ENCODE assay signal across 9 cellular contexts in the genomic region with DNA sequence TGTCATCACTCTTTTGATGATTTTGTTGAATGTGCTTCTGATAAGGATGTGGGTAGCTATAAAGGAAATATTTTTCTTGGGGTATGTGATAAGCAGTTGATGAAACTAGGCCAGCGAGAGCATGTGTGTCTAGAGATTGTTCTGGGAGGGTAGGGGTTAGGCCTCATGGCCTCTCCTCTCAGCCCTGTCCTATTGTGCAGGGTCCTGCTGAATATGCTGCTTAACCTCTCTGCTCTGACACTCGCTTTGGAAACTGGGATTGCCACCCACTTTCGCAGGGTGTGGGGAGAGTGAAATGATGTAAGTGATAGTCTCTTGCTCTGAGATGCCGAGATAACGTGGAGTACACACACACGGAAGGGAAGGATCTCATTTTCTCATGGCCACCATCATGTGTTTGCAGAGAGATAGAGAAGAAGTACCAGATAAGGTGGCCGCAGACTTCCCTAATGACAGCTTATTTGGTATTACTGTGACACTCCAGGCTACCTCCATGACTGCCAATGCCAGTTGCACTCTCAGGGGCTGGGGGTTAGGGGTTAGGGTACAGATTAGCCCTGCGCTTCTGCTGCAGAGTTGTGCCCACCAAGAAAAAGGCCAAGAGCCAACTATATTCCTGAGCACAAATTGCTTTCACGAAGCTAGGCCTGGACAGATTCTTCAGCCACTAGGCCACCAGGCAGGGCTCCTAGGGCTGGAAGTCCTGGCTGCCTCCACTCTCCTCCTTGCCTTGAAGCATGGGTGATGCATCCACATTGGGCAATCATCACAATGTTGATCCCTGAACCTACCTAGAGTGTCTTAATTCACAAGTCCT. TPM values are rescaled to one million over a fixed set of nuclear protein-coding genes. Genes with fewer than 3 reads are reported as not detected.
DNase-seq lines count a peak whose midpoint lies in the region; ATAC-seq, FAIRE-seq and TF ChIP-seq lines count a peak whose summit lies in the region.
"Had no signal": no experiment of that assay in that cellular context is flagged by ENCODE, and none has a peak within 500 bp of the region (broad histone marks: within the 10 kb centered on the region; RNA-seq: fewer than 3 reads in every experiment).

No MANE protein-coding gene starts in this region.

- FAIRE-seq in kidney (lab: Jason Lieb, UNC) = no peak

- TF ChIP-seq CTCF in MCF 10A (IDR thresholded peaks at IDR 0.05; ENCODE audit: unreplicated experiment) = no peak
- no peak for TF ChIP-seq CTCF in breast epithelium (IDR thresholded peaks at IDR 0.05)
- no peak for TF ChIP-seq CTCF in progenitor cell of endocrine pancreas (IDR thresholded peaks at IDR 0.05; ENCODE audit: unreplicated experiment)
- TF ChIP-seq CTCF in kidney (IDR thresholded peaks at IDR 0.05; ENCODE audit: borderline replicate concordance, extremely low read depth, insufficient read depth) = no peak

- H3K36me3 Mint-ChIP-seq in MCF 10A (ENCODE audit: insufficient read depth, unreplicated experiment) (peaks cover 10% of the 10 kb centered on the region), memory B cell (peaks cover 12% of the 10 kb centered on the region), progenitor cell of endocrine pancreas (ENCODE audit: insufficient read depth) (no peaks in the 10 kb centered on the region)

- H3K36me3 ChIP-seq in breast epithelium (no peaks in the 10 kb centered on the region), kidney (ENCODE audit: control insufficient read depth in 1 of 2, insufficient read depth in 2 of 2, low read length in 2 of 2) (no peaks in the 10 kb centered on the region)

- H3K4me1 ChIP-seq in breast epithelium (peaks cover 0 to 3% of the 10 kb centered on the region in 2 donors), kidney (ENCODE audit: control insufficient read depth in 1 of 2, insufficient read depth in 1 of 2, low read depth in 1 of 2, low read length in 2 of 2) (peaks cover 0 to 4% of the 10 kb centered on the region in 2 donors)

- no peak for TF ChIP-seq POLR2A in breast epithelium (IDR thresholded peaks at IDR 0.05)

- H3K4me1 Mint-ChIP-seq in MCF 10A (ENCODE audit: insufficient read depth, unreplicated experiment) (peaks cover 60% of the 10 kb centered on the region), memory B cell (peaks cover 69% of the 10 kb centered on the region), progenitor cell of endocrine pancreas (ENCODE audit: low read depth) (peaks cover 3% of the 10 kb centered on the region)

- no TSS peak for BruUV-seq in MCF 10A (replicated peaks; lab: Mats Ljungman, UMichigan)

- no peaks in the 10 kb centered on the region for H3K9me3 Mint-ChIP-seq in MCF 10A (ENCODE audit: unreplicated experiment)
- H3K9me3 Mint-ChIP-seq in memory B cell = no peaks in the 10 kb centered on the region
- no peaks in the 10 kb centered on the region for H3K9me3 Mint-ChIP-seq in progenitor cell of endocrine pancreas (ENCODE audit: low read depth)

- H3K27me3 ChIP-seq in breast epithelium = no peaks in the 10 kb centered on the region

- H3K27ac Mint-ChIP-seq in MCF 10A (ENCODE audit: low read depth, unreplicated experiment) (no peak overlapping the region), memory B cell (peak overlapping the region; percentile 93), progenitor cell of endocrine pancreas (no peak overlapping the region)

- no peak overlapping the region for H3K4me3 ChIP-seq in breast epithelium
- no peak overlapping the region for H3K4me3 ChIP-seq in kidney (ENCODE audit: low read length in 2 of 2)

- H3K9me3 ChIP-seq in breast epithelium (no peaks in the 10 kb centered on the region), kidney (ENCODE audit: control insufficient read depth in 1 of 2, low read length in 2 of 2) (no peaks in the 10 kb centered on the region)

- CTCF ChIA-PET in MCF 10A (lab: Yijun Ruan, JAX) = interaction anchor here (0.5 to 13.7 kb wide), 8 partner anchors 12 to 343 kb away, joined by 3 to 253 read pairs (median 4); a partner anchor contains a TSS

- H3K9ac ChIP-seq in kidney (ENCODE audit: low read length in 2 of 2) = no peak overlapping the region

- intact Hi-C loops in MCF 10A (cut with micrococcal nuclease) (loop anchor here (10.0 kb wide), 1 partner anchor 146 kb away; no protein-coding TSS in a partner anchor), breast epithelium (cut with DNase I; ENCODE audit: low total_unique reads) (no loop called here), kidney (cut with DNase I) (no loop called here)

- POLR2A ChIA-PET in MCF 10A (lab: Yijun Ruan, JAX) = interaction anchor here (0.6 to 22.9 kb wide), 5 partner anchors 27 to 81 kb away, joined by 3 to 385 read pairs (median 8); a partner anchor contains a TSS

- no peak for ATAC-seq in memory B cell (ENCODE audit: low read depth)
- ATAC-seq in HG02759 (IDR thresholded peaks at IDR 0.05; ENCODE audit: unreplicated experiment) = no peak

- H3K27ac ChIP-seq in breast epithelium = no peak overlapping the region
- no peak overlapping the region for H3K27ac ChIP-seq in kidney (ENCODE audit: low read depth in 2 of 2, low read length in 2 of 2)

- H3K27me3 Mint-ChIP-seq in MCF 10A (ENCODE audit: insufficient read depth, unreplicated experiment) (no peaks in the 10 kb centered on the region), memory B cell (no peaks in the 10 kb centered on the region), progenitor cell of endocrine pancreas (no peaks in the 10 kb centered on the region)

- H3K4me3 Mint-ChIP-seq in MCF 10A (ENCODE audit: unreplicated experiment) (no peak overlapping the region), memory B cell (no peak overlapping the region), progenitor cell of endocrine pancreas (ENCODE audit: low read depth) (no peak overlapping the region)

- DNase-seq in MCF 10A (ENCODE audit: unreplicated experiment) = peak; percentile 70
- DNase-seq in breast epithelium (ENCODE audit: low spot score in 2 of 2) = no peak
- peak; percentile 85 for DNase-seq in activated effector memory CD4-positive, alpha-beta T cell treated with anti-CD3 and anti-CD28 coated beads, Interleukin-2, amount 50 U/mL, for 16 hours
- no peak for DNase-seq in memory B cell (ENCODE audit: low spot score in 2 of 2)
- DNase-seq in progenitor cell of endocrine pancreas (ENCODE audit: low spot score, unreplicated experiment) = no peak
- no peak for DNase-seq in kidney
- no peak for DNase-seq in NK-92 treated with Interleukin-12 subunit alpha and Interleukin-12 subunit beta, amount 100 ng/mL, for 24 hours (lab: John Stamatoyannopoulos, UW)
- DNase-seq: NCI-H1436 had no signal

RNA-seq across cellular contexts. Expression of a gene that starts 25.2 kb away (rescaled TPM):
- 13.0 and 16.2 TPM in 2 replicates for total RNA-seq in MCF 10A (2022)
- total RNA-seq in breast epithelium = 100 to 1,000 TPM in 1 of 3 donors, 10 to 100 TPM in 2; 35.4 to 167 (median 37.3) TPM
- 8.0 and 9.3 TPM in 2 replicates for total RNA-seq in progenitor cell of endocrine pancreas
- total RNA-seq in kidney = 41.5 TPM
- 13.3 TPM for polyA plus RNA-seq in kidney (ENCODE audit: insufficient read depth, low read depth, low replicate concordance)

Comparison
In these comparisons a context has a peak if more than half of its experiments do, and no peak if none do; other contexts are left out.
1. DNase-seq: peak in MCF 10A (single experiment) and activated effector memory CD4-positive, alpha-beta T cell treated with anti-CD3 and anti-CD28 coated beads, Interleukin-2, amount 50 U/mL, for 16 hours (single experiment); none in breast epithelium (0 of 2), memory B cell (0 of 2), progenitor cell of endocrine pancreas (single experiment), kidney (single experiment) and NK-92 treated with Interleukin-12 subunit alpha and Interleukin-12 subunit beta, amount 100 ng/mL, for 24 hours (single experiment).